1 cellular context compared by ENCODE assay signal in the genomic region with DNA sequence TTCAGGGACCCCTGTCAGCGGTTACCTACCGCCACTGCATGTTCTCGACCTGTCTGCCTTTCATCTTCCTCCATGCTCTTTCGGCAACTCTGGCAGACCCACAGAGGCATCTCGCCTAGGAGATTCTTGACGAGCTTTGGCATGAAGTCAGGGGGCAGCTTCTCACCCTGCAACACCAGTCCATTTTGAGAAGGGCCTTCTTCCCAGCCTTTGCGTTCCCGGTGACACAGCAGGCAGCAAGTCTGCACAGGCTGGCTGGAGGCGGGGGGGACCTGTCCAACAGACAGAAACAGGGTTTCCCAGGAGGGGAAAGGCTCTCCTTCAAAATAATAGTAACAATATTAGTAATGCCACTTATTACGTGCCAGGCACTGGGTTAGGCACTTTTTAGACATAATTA.
TF ChIP-seq lines count a peak whose summit lies in the region.

No MANE protein-coding gene starts in this region.

TF ChIP-seq in H1, 55 proteins besides CTCF, POLR2A, EP300 and RAD21:
- TF ChIP-seq TCF12 (IDR thresholded peaks at IDR 0.05; ENCODE audit: low read depth, low read length) (no peak), CHD2 (IDR thresholded peaks at IDR 0.05; ENCODE audit: low read length) (no peak), SIX5 (IDR thresholded peaks at IDR 0.05; ENCODE audit: low read depth, low read length) (no peak), YY1 (IDR thresholded peaks at IDR 0.05; ENCODE audit: low read depth, low read length) (no peak), RXRA (IDR thresholded peaks at IDR 0.05; ENCODE audit: insufficient read depth, low read depth, low read length) (no peak), JUN (IDR thresholded peaks at IDR 0.05; ENCODE audit: low read depth, low read length) (no peak), GABPA (IDR thresholded peaks at IDR 0.05; ENCODE audit: borderline replicate concordance, insufficient read depth, low read length) (no peak), SP4 (IDR thresholded peaks at IDR 0.05; ENCODE audit: low read length) (no peak), PHF8 (conservative IDR thresholded peaks at IDR 0.05; ENCODE audit: low read depth, low read length) (no peak), CBX8 (IDR thresholded peaks at IDR 0.05; ENCODE audit: borderline replicate concordance, low read depth, low read length) (no peak), BCL11A (IDR thresholded peaks at IDR 0.05; ENCODE audit: low read depth in 2 of 2, low read length in 2 of 2) (no peak)
- TF ChIP-seq, protein P1, sequence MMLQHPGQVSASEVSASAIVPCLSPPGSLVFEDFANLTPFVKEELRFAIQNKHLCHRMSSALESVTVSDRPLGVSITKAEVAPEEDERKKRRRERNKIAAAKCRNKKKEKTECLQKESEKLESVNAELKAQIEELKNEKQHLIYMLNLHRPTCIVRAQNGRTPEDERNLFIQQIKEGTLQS (IDR thresholded peaks at IDR 0.05; ENCODE audit: insufficient read depth, low read depth, low read length): no peak
TF ChIP-seq in H1: peak in this region for 0.
